11 cellular contexts compared by ENCODE assay signal in genomic region chr21:38938343-38938742, GRCh38.
DNase-seq lines count a peak whose midpoint lies in the region; ATAC-seq and TF ChIP-seq lines count a peak whose summit lies in the region.
"Had no signal": no experiment of that assay in that cellular context is flagged by ENCODE, and none has a peak within 500 bp of the region (broad histone marks: within the 10 kb centered on the region; RNA-seq: fewer than 3 reads in every experiment).

No MANE protein-coding gene starts in this region.

- DNase-seq in AG10803 (ENCODE audit: low read depth) = peak; percentile 32
- peak; percentile 64 for DNase-seq in ELR (ENCODE audit: low read depth)
- peak; percentile 45 for DNase-seq in NCI-H69 (lab: John Stamatoyannopoulos, UW)
- DNase-seq in LoVo (ENCODE audit: low spot score) = no peak
- DNase-seq in erythroblast (lab: John Stamatoyannopoulos, UW) = no peak
- DNase-seq: left ventricle myocardium superior had no signal

- H3K4me3 ChIP-seq in AG10803 (ENCODE audit: low read length) = no peak overlapping the region
- H3K4me3 ChIP-seq: dorsolateral prefrontal cortex, vagina had no signal

- ATAC-seq in GM18867 (IDR thresholded peaks at IDR 0.05; ENCODE audit: unreplicated experiment) (no peak), HG03095 (IDR thresholded peaks at IDR 0.05; ENCODE audit: unreplicated experiment) (no peak)
- ATAC-seq: left ventricle myocardium superior had no signal

- no peak for TF ChIP-seq POLR2A in erythroblast (IDR thresholded peaks at IDR 0.05; ENCODE audit: low read length)

- peak overlapping the region; percentile 19 for H3K27ac ChIP-seq in cingulate gyrus (ENCODE audit: low read depth, low read length)
- H3K27ac ChIP-seq: vagina had no signal

- no peak for TF ChIP-seq CTCF in AG10803 (conservative IDR thresholded peaks at IDR 0.05; ENCODE audit: low read length)

Comparison
In these comparisons a context has a peak if more than half of its experiments do, and no peak if none do; other contexts are left out.
1. DNase-seq: peak in AG10803 (single experiment), ELR (single experiment) and NCI-H69 (single experiment); none in LoVo (single experiment) and erythroblast (0 of 2).